ENCODE assay signal across 17 cellular contexts in the genomic region with DNA sequence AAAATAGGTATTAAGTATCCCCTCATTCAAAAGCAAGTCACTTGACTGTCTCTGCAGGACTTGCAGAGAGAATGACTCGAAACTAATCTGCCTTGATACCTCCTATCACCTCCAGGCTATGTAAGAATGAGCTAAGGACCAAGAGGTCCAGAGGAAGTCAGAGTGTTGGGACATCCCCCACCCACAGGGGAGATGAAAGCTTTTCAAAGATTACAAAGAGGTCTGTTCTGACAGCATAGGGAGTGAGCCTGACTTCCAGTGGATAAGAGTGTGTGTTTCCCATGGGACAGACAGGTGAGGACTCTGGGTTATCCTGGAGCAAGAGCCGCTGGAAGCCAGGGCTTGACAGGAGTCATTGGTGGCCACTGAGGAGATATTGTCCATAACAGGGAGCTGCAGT.
"Had no signal": no experiment of that assay in that cellular context is flagged by ENCODE, and none has a peak within 500 bp of the region (broad histone marks: within the 10 kb centered on the region; RNA-seq: fewer than 3 reads in every experiment).

No MANE protein-coding gene starts in this region.

- FAIRE-seq: islet of Langerhans had no signal

- DNase-seq: activated CD4-positive, alpha-beta T cell treated with anti-CD3 and anti-CD28 coated beads, Interleukin-2, amount 50 U/mL, for 1 hour; activated naive CD4-positive, alpha-beta T cell treated with anti-CD3 and anti-CD28 coated beads, Interleukin-2, amount 50 U/mL, for 16 hours; activated T-cell treated with anti-CD3 and anti-CD28 coated beads for 4 hours; dorsolateral prefrontal cortex; endodermal cell; erythroblast; naive B cell; right lobe of liver; stimulated activated CD4-positive, alpha-beta T cell treated with anti-CD3 and anti-CD28 coated beads, Interleukin-4, amount 100 ng/mL, for 4 hours; stimulated activated CD8-positive, alpha-beta memory T cell treated with anti-CD3 and anti-CD28 coated beads, Interleukin-4, amount 100 ng/mL, for 48 hours; stomach; upper lobe of right lung had no signal

- H3K27ac Mint-ChIP-seq: activated T-helper 2 cell treated with anti-CD3 and anti-CD28 coated beads, Interferon-gamma antibody, Interleukin-2, Interleukin-4, amounts not matched to agents 10 μg/mL and 5 μg/mL and 100 μg/mL, durations not matched to agents 14 hours and 24 hours and 36 hours; endodermal cell; neural progenitor cell had no signal

- H3K4me3 Mint-ChIP-seq: endodermal cell, naive B cell, neural progenitor cell had no signal

- H3K4me1 Mint-ChIP-seq: endodermal cell, neural progenitor cell had no signal

- H3K9me3 Mint-ChIP-seq: activated T-helper 2 cell treated with anti-CD3 and anti-CD28 coated beads, Interferon-gamma antibody, Interleukin-2, Interleukin-4, amounts not matched to agents 10 μg/mL and 5 μg/mL and 100 μg/mL, durations not matched to agents 14 hours and 24 hours and 36 hours; endodermal cell; neural progenitor cell had no signal

- H3K36me3 Mint-ChIP-seq: neural progenitor cell had no signal

- ATAC-seq: activated CD4-positive, CD25-positive, alpha-beta regulatory T cell treated with anti-CD3 and anti-CD28 coated beads, Interleukin-2, amount 50 U/mL, for 24 hours; left lobe of liver; right lobe of liver; upper lobe of right lung had no signal
